ENCODE assay signal across 8 cellular contexts in genomic region chr1:161763522-161764098, GRCh38. TPM values are rescaled to one million over a fixed set of nuclear protein-coding genes. Genes with fewer than 3 reads are reported as not detected.
A peak's percentile ranks its signal among the peaks of the same experiment; 100 is the strongest.
DNase-seq lines count a peak whose midpoint lies in the region; ATAC-seq, FAIRE-seq and TF ChIP-seq lines count a peak whose summit lies in the region.

No MANE protein-coding gene starts in this region.

- H3K9me3 Mint-ChIP-seq in memory B cell: no peaks in the 10 kb centered on the region

- peaks cover 19% of the 10 kb centered on the region for H3K4me1 Mint-ChIP-seq in memory B cell

- no peaks in the 10 kb centered on the region for H3K9me3 ChIP-seq in PC-9 (ENCODE audit: insufficient read depth, low read depth)
- no peaks in the 10 kb centered on the region for H3K9me3 ChIP-seq in adipocyte (ENCODE audit: control insufficient read depth, low read length)

- H3K36me3 Mint-ChIP-seq in memory B cell: peaks cover 2% of the 10 kb centered on the region

- no peaks in the 10 kb centered on the region for H3K27me3 ChIP-seq in PC-9 (ENCODE audit: insufficient read depth, low read depth)
- H3K27me3 ChIP-seq in adipocyte (replicated peaks; ENCODE audit: control insufficient read depth, insufficient read depth, low read length): no peaks in the 10 kb centered on the region

- 0 out of 2 replicates have a peak, but pooled peaks cover 1% of the 10 kb centered on the region for H4K20me1 ChIP-seq in PC-9 (ENCODE audit: insufficient read depth)

- intact Hi-C loops in PC-9 (cut with micrococcal nuclease; ENCODE audit: unreplicated experiment): loop anchor here (10.0 kb wide), 1 partner anchor 539 kb away; the partner anchor contains the start of genes APOA2 and TOMM40L

- H3K79me2 ChIP-seq in PC-9 (ENCODE audit: low read depth): peaks cover 30% of the 10 kb centered on the region

- ATAC-seq in memory B cell (ENCODE audit: low read depth) (peak; percentile 55), GM18870 (IDR thresholded peaks at IDR 0.05; ENCODE audit: unreplicated experiment) (no peak), HG02885 (IDR thresholded peaks at IDR 0.05; ENCODE audit: poor library complexity, unreplicated experiment) (no peak)

- no peaks in the 10 kb centered on the region for H3K36me3 ChIP-seq in PC-9 (ENCODE audit: low read depth)
- peaks cover under 1% of the 10 kb centered on the region for H3K36me3 ChIP-seq in adipocyte (ENCODE audit: control insufficient read depth, insufficient read depth, low read length, severe bottlenecking)

- H3K4me2 ChIP-seq in PC-9: peak overlapping the region; percentile 90

- 0 out of 2 replicates have a peak overlapping the region, but pooled peaks have one; percentile 90 for H3K27ac ChIP-seq in PC-9

- POLR2A ChIA-PET in PC-9 (lab: Charles Lee; ENCODE audit: unreplicated experiment): no interaction called here

- H2AFZ ChIP-seq in PC-9: no peak overlapping the region

- H3K27ac Mint-ChIP-seq in memory B cell: peak overlapping the region; percentile 89

- DNase-seq in GM10266 (ENCODE audit: extremely low spot score): no peak
- DNase-seq in PC-9: no peak
- DNase-seq in adipocyte (ENCODE audit: low read depth): peak; percentile 36
- DNase-seq in memory B cell (ENCODE audit: low spot score in 2 of 2): peak; percentile 32 to 41
- DNase-seq in C1 segment of cervical spinal cord (lab: John Stamatoyannopoulos, UW): no peak

- H3K4me3 Mint-ChIP-seq in memory B cell: peak overlapping the region; percentile 80

- H3K9ac ChIP-seq in adipocyte (ENCODE audit: low read length): no peak overlapping the region

- no TSS peak for BruUV-seq in PC-9 (replicated peaks; lab: Mats Ljungman, UMichigan)

- H3K4me1 ChIP-seq in PC-9 (replicated peaks; ENCODE audit: insufficient read depth) (peaks cover 11% of the 10 kb centered on the region), adipocyte (ENCODE audit: control insufficient read depth, insufficient read depth, low read length) (peaks cover 9% of the 10 kb centered on the region)

- FAIRE-seq in A204.1 (lab: Jason Lieb, UNC): peak; percentile 37

- peaks cover 14% of the 10 kb centered on the region; the same call in 1 of the 2 replicates for H3F3A ChIP-seq in PC-9 (ENCODE audit: insufficient read depth, low read depth)

- no peaks in the 10 kb centered on the region for H3K9me2 ChIP-seq in PC-9 (ENCODE audit: insufficient read depth)

- H3K4me3 ChIP-seq in PC-9 (no peak overlapping the region), adipocyte (ENCODE audit: low read length) (no peak overlapping the region)

- CTCF ChIA-PET in PC-9 (lab: Charles Lee): interaction anchor here (0.7 kb wide), 1 partner anchor 633 kb away, joined by 8 read pairs; no protein-coding TSS in a partner anchor

- TF ChIP-seq CTCF in GM10266 (IDR thresholded peaks at IDR 0.05; ENCODE audit: control insufficient read depth, insufficient read depth, low read depth, missing control alignments) (peak; percentile 54), PC-9 (conservative IDR thresholded peaks at IDR 0.05) (peak; percentile 71)

- no peaks in the 10 kb centered on the region for H3K27me3 Mint-ChIP-seq in memory B cell

RNA-seq across cellular contexts. Expression of gene ATF6, which starts 2.5 kb away (rescaled TPM):
- total RNA-seq in PC-9 (2021): 14.6 and 19.5 TPM in 2 replicates

RNA-seq across cellular contexts. Expression of gene DUSP12, which starts 14.0 kb away (rescaled TPM):
- total RNA-seq in PC-9 (2021): 21.0 and 23.6 TPM in 2 replicates

RNA-seq across cellular contexts. Expression of gene FCRLB, which starts 42.3 kb away (rescaled TPM):
- total RNA-seq in PC-9 (2021): 1.0 and 1.5 TPM in 2 replicates

RNA-seq across cellular contexts. Expression of gene FCRLA, which starts 56.6 kb away (rescaled TPM):
- total RNA-seq in PC-9 (2021): 0.20 TPM in 1 of 2 replicates, not detected in the other

Comparison
In these comparisons a context has a peak if more than half of its experiments do, and no peak if none do; other contexts are left out.
1. DNase-seq: peak in adipocyte (single experiment) and memory B cell (2 of 2); none in GM10266 (single experiment), PC-9 (0 of 2) and C1 segment of cervical spinal cord (0 of 14).